Comparison of ENCODE assay signal across 8 cellular contexts in the genomic region with DNA sequence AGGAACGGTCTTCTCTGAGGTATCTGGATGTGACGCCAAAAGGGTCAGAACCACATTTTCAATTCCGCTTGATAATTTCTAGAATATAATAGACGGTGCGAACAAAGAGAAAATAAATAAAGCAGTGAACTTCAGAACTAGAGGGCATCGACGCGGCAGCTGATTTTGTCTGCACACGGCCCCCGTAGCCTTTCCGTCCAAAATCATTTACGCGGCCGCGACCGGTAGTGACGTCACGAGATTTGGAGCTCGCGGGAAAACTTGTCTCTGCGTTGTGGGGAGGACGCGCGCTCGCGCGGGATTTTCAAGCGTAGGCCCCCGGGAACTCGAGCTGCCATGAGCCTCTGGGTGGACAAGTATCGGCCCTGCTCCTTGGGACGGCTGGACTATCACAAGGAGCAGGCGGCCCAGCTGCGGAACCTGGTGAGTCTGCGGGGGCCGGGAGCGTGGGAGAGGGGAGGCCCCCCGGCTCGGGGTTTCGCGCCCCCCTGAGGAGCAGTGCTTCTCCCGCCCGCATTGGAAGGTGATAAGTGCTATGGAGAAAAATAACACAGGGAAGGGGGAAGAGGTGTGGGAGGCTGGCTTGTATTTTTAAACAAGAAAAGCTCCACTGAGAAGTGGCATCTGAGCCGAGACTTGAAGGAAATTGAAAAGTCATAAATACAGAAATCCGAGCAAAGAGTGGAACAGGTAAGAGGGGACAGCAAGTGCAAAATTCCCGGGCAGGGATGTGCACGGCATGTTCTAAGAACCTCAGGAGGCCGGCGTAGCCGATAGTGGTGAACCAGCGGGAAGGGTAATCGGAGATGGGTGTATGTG.
A peak's percentile ranks its signal among the peaks of the same experiment; 100 is the strongest.
DNase-seq lines count a peak whose midpoint lies in the region; ATAC-seq lines count a peak whose summit lies in the region.

A gene with protein sequence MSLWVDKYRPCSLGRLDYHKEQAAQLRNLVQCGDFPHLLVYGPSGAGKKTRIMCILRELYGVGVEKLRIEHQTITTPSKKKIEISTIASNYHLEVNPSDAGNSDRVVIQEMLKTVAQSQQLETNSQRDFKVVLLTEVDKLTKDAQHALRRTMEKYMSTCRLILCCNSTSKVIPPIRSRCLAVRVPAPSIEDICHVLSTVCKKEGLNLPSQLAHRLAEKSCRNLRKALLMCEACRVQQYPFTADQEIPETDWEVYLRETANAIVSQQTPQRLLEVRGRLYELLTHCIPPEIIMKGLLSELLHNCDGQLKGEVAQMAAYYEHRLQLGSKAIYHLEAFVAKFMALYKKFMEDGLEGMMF (plus strand): TSS at position 307 of the 819 bp plus-strand sequence. CDS start 30 bp downstream, at position 337.

- ATAC-seq in GM19023 (IDR thresholded peaks at IDR 0.05; ENCODE audit: unreplicated experiment) (peak; percentile 97), HG03280 (IDR thresholded peaks at IDR 0.05; ENCODE audit: unreplicated experiment) (peak; percentile 94)

- DNase-seq in AG08396 (ENCODE audit: low spot score) (peak; percentile 93), NCI-H446 (lab: John Stamatoyannopoulos, UW) (peak; percentile 95 to 97), cerebellar cortex (ENCODE audit: low spot score) (peak; percentile 94), iris pigment epithelial cell (ENCODE audit: low read depth) (peak; percentile 98)
- DNase-seq in activated CD4-positive, CD25-positive, alpha-beta regulatory T cell treated with anti-CD3 and anti-CD28 coated beads, Interleukin-2, amount 50 U/mL, for 16 hours (ENCODE audit: low read depth, low spot score) = peak; percentile 83
- DNase-seq in stimulated activated CD4-positive, alpha-beta T cell treated with anti-CD3 and anti-CD28 coated beads, Interleukin-12 subunit alpha, Interleukin-12 subunit beta, amount 100 ng/mL, for 4 hours = peak; percentile 87

Comparison
In these comparisons a context has a peak if more than half of its experiments do, and no peak if none do; other contexts are left out.
1. Peak in every context shown above with its lines: DNase-seq and ATAC-seq.